ENCODE assay signal across 23 cellular contexts in genomic region chr15:49064884-49065283, GRCh38.
"Had no signal": no experiment of that assay in that cellular context is flagged by ENCODE, and none has a peak within 500 bp of the region (broad histone marks: within the 10 kb centered on the region; RNA-seq: fewer than 3 reads in every experiment).

No MANE protein-coding gene starts in this region.

- H3K79me2 ChIP-seq: hepatocyte had no signal

- H3K4me3 ChIP-seq: colonic mucosa, esophagus muscularis mucosa, gastroesophageal sphincter, heart left ventricle, hepatocyte, left ventricle myocardium inferior, lower lobe of right lung, mucosa of descending colon had no signal

- H3K27ac ChIP-seq: colonic mucosa, esophagus muscularis mucosa, foreskin keratinocyte, gastroesophageal sphincter, heart left ventricle, hepatocyte, left ventricle myocardium inferior, lower lobe of right lung had no signal

- H3K36me3 Mint-ChIP-seq: immature natural killer cell, mesothelial cell of epicardium, naive B cell had no signal

- H3K27me3 ChIP-seq: colonic mucosa, heart left ventricle, hepatocyte had no signal

- FAIRE-seq: endothelial cell of umbilical vein, frontal cortex, kidney had no signal

- DNase-seq: colonic mucosa; cortex of kidney; effector memory CD4-positive, alpha-beta T cell; foreskin keratinocyte; heart left ventricle; hypothalamus; immature natural killer cell; kidney; kidney glomerular epithelial cell; left colon; left ventricle myocardium inferior; lower lobe of right lung; mesenchymal stem cell; mucosa of descending colon; naive B cell had no signal

- H3K4me1 Mint-ChIP-seq: immature natural killer cell, naive B cell had no signal

- H3K4me1 ChIP-seq: colonic mucosa, esophagus muscularis mucosa, foreskin keratinocyte, gastroesophageal sphincter had no signal

- H3K4me2 ChIP-seq: hepatocyte had no signal

- H3K9me3 ChIP-seq: colonic mucosa, esophagus muscularis mucosa, gastroesophageal sphincter, heart left ventricle, left ventricle myocardium inferior, lower lobe of right lung, mucosa of descending colon had no signal

- H3K27me3 Mint-ChIP-seq: dendritic cell treated with granulocyte-macrophage colony-stimulating factor and Interleukin-4, amounts not matched to agents 40 ng/mL and 50 ng/mL, for 4 days had no signal

- H3K9me3 Mint-ChIP-seq: dendritic cell treated with granulocyte-macrophage colony-stimulating factor and Interleukin-4, amounts not matched to agents 40 ng/mL and 50 ng/mL, for 4 days; immature natural killer cell; naive B cell had no signal

- H3K4me3 Mint-ChIP-seq: dendritic cell treated with granulocyte-macrophage colony-stimulating factor and Interleukin-4, amounts not matched to agents 40 ng/mL and 50 ng/mL, for 4 days; immature natural killer cell; mesothelial cell of epicardium; naive B cell had no signal

- ATAC-seq: foreskin keratinocyte, gastroesophageal sphincter, heart left ventricle, left colon, left lobe of liver, mucosa of descending colon had no signal

- H2AFZ ChIP-seq: hepatocyte had no signal

- H3K36me3 ChIP-seq: colonic mucosa, esophagus muscularis mucosa, gastroesophageal sphincter, heart left ventricle, left ventricle myocardium inferior, lower lobe of right lung had no signal

- H3K27ac Mint-ChIP-seq: dendritic cell treated with granulocyte-macrophage colony-stimulating factor and Interleukin-4, amounts not matched to agents 40 ng/mL and 50 ng/mL, for 4 days; immature natural killer cell; mesothelial cell of epicardium; naive B cell had no signal
